Comparison of ENCODE assay signal across 8 cellular contexts in the genomic region with DNA sequence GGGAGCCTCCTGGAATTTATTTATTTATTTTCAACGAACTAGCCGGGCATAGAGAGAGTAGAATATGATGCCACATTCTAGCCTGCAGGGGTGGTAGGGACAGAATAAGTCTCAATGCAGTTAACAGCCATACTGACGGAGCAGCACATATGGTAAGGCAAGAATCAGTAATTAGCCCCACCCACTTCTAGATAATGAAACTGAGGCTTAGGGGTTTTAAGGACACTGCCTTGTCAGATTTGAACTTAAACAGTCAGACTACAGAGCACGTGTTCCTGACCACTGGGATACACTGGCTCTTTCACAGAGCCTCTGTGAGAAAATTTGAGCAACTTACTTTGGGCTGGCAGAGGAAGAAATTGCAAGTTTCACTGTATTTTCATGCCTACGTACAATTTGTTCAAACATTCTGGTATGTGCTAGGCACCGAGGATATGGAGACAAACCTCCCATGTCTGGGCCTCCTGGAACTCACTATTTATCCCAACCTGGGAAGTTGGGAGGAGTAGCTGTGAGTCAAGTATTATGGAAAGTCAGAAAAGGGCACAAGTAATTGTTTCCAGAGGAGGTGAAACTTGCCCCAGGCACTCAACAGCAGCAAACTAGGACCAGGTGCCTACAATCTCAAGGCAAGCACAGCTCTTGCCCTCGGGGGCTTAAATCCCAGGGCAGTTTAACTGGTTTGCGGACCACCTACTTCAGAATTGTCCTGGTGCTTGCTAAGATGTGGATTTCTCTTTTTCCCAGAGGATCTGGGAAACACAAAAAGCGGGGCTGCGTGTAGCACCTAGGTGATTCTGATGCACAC. TPM values are rescaled to one million over a fixed set of nuclear protein-coding genes. Genes with fewer than 3 reads are reported as not detected.
DNase-seq lines count a peak whose midpoint lies in the region; ATAC-seq and TF ChIP-seq lines count a peak whose summit lies in the region.

No MANE protein-coding gene starts in this region.

- peak overlapping the region; percentile 45 for H3K27ac ChIP-seq in A673 (ENCODE audit: low read depth, low read length, poor library complexity, severe bottlenecking)
- peak overlapping the region; percentile 52 for H3K27ac ChIP-seq in substantia nigra (ENCODE audit: low read depth, low read length, poor library complexity, severe bottlenecking)

- H3K9me3 Mint-ChIP-seq in activated CD8-positive, alpha-beta T cell treated with anti-CD3 and anti-CD28 coated beads, Interleukin-2, amount 10 ng/mL, durations not matched to agents 7 days and 5 days (ENCODE audit: insufficient read depth), result no peaks in the 10 kb centered on the region

- no peak overlapping the region for H3K27ac Mint-ChIP-seq in activated CD8-positive, alpha-beta T cell treated with anti-CD3 and anti-CD28 coated beads, Interleukin-2, amount 10 ng/mL, durations not matched to agents 7 days and 5 days

- POLR2A ChIA-PET in A673 (lab: Charles Lee; ENCODE audit: low non-redundant PET), result no interaction called here
- POLR2A ChIA-PET in activated CD8-positive, alpha-beta T cell treated with anti-CD3 and anti-CD28 coated beads, Interleukin-2, amount 10 ng/mL, durations not matched to agents 7 days and 5 days (lab: Charles Lee), result interaction anchor here (0.6 kb wide), 1 partner anchor 93 kb away, joined by 3 read pairs; no protein-coding TSS in a partner anchor

- no peaks in the 10 kb centered on the region for H3K9me3 ChIP-seq in A673 (ENCODE audit: low read depth, low read length, poor library complexity, severe bottlenecking)

- ATAC-seq in GM21786 (IDR thresholded peaks at IDR 0.05; ENCODE audit: unreplicated experiment) (peak; percentile 23), HG02970 (IDR thresholded peaks at IDR 0.05; ENCODE audit: low FRiP score, unreplicated experiment) (no peak)
- no peak for ATAC-seq in activated CD8-positive, alpha-beta T cell treated with anti-CD3 and anti-CD28 coated beads, Interleukin-2, amount 10 ng/mL, durations not matched to agents 7 days and 5 days

- H3K4me1 Mint-ChIP-seq in activated CD8-positive, alpha-beta T cell treated with anti-CD3 and anti-CD28 coated beads, Interleukin-2, amount 10 ng/mL, durations not matched to agents 7 days and 5 days (ENCODE audit: low read depth), result peaks cover 41% of the 10 kb centered on the region

- H3K4me1 ChIP-seq in A673 (ENCODE audit: insufficient read depth, low read length, poor library complexity, severe bottlenecking), result peaks cover 38% of the 10 kb centered on the region

- intact Hi-C loops in A673 (cut with micrococcal nuclease; ENCODE audit: unreplicated experiment), result no loop called here

- TF ChIP-seq CTCF in A673 (conservative IDR thresholded peaks at IDR 0.05; ENCODE audit: low read depth, low read length), result no peak

- no peaks in the 10 kb centered on the region for H3K36me3 Mint-ChIP-seq in activated CD8-positive, alpha-beta T cell treated with anti-CD3 and anti-CD28 coated beads, Interleukin-2, amount 10 ng/mL, durations not matched to agents 7 days and 5 days (ENCODE audit: low read depth)

- peak overlapping the region; percentile 23 for H3K4me3 Mint-ChIP-seq in activated CD8-positive, alpha-beta T cell treated with anti-CD3 and anti-CD28 coated beads, Interleukin-2, amount 10 ng/mL, durations not matched to agents 7 days and 5 days

- no TSS peak for BruUV-seq in A673 (replicated peaks; lab: Mats Ljungman, UMichigan)

- CTCF ChIA-PET in A673 (lab: Charles Lee), result interaction anchor here (0.6 to 0.7 kb wide), 2 partner anchors 24 to 87 kb away, joined by 3 to 4 read pairs; no protein-coding TSS in a partner anchor
- CTCF ChIA-PET in activated CD8-positive, alpha-beta T cell treated with anti-CD3 and anti-CD28 coated beads, Interleukin-2, amount 10 ng/mL, durations not matched to agents 7 days and 5 days (lab: Charles Lee), result interaction anchor here (1.3 to 3.4 kb wide), 3 partner anchors 11 to 87 kb away, joined by 5 to 13 read pairs (median 11); no protein-coding TSS in a partner anchor

- no peaks in the 10 kb centered on the region for H3K27me3 ChIP-seq in A673 (replicated peaks; ENCODE audit: insufficient read depth, low read depth, low read length, poor library complexity)

- no peaks in the 10 kb centered on the region for H3K36me3 ChIP-seq in A673 (ENCODE audit: insufficient read depth, low read length, poor library complexity, severe bottlenecking)

- no peak overlapping the region for H3K4me3 ChIP-seq in A673 (ENCODE audit: low read depth, low read length, poor library complexity, severe bottlenecking)

- DNase-seq in A673 (ENCODE audit: low spot score) (peak; percentile 54), iris pigment epithelial cell (ENCODE audit: low read depth) (peak; percentile 88), substantia nigra (lab: John Stamatoyannopoulos, UW) (peak in 8 of 49 donors; percentile 19 to 63 (median 30)), SKM-1 treated with dmso at 0.1 percent for 144 hours (lab: John Stamatoyannopoulos, UW; ENCODE audit: unreplicated experiment) (no peak), NCI-H1105 treated with DMSO at 0.1 percent for 48 hours (lab: John Stamatoyannopoulos, UW) (no peak)
- no peak for DNase-seq in activated CD8-positive, alpha-beta T cell treated with anti-CD3 and anti-CD28 coated beads, Interleukin-2, amount 10 ng/mL, durations not matched to agents 7 days and 5 days

- peaks cover 25% of the 10 kb centered on the region for H3K27me3 Mint-ChIP-seq in activated CD8-positive, alpha-beta T cell treated with anti-CD3 and anti-CD28 coated beads, Interleukin-2, amount 10 ng/mL, durations not matched to agents 7 days and 5 days (ENCODE audit: low read depth)

RNA-seq across cellular contexts. Expression of a gene that starts 1.6 kb away (rescaled TPM):
- total RNA-seq in A673 (2021), result 207 and 209 TPM in 2 replicates
- total RNA-seq in activated CD8-positive, alpha-beta T cell treated with anti-CD3 and anti-CD28 coated beads, Interleukin-2, amount 10 ng/mL, durations not matched to agents 7 days and 5 days, result 1 to 10 TPM; 7.1 to 7.7 TPM

Comparison
In these comparisons a context has a peak if more than half of its experiments do, and no peak if none do; other contexts are left out.
1. DNase-seq: peak in A673 (single experiment) and iris pigment epithelial cell (single experiment); none in activated CD8-positive, alpha-beta T cell treated with anti-CD3 and anti-CD28 coated beads, Interleukin-2, amount 10 ng/mL, durations not matched to agents 7 days and 5 days (single experiment), SKM-1 treated with dmso at 0.1 percent for 144 hours (single experiment) and NCI-H1105 treated with DMSO at 0.1 percent for 48 hours (single experiment).
2. RNA of a gene that starts 1.6 kb away (total RNA-seq): 207 to 209 TPM in A673; 7.1 to 7.7 TPM in activated CD8-positive, alpha-beta T cell treated with anti-CD3 and anti-CD28 coated beads, Interleukin-2, amount 10 ng/mL, durations not matched to agents 7 days and 5 days; every median in the first group is over 10 times any median in the second.